ENCODE assay signal across 19 cellular contexts in the genomic region with DNA sequence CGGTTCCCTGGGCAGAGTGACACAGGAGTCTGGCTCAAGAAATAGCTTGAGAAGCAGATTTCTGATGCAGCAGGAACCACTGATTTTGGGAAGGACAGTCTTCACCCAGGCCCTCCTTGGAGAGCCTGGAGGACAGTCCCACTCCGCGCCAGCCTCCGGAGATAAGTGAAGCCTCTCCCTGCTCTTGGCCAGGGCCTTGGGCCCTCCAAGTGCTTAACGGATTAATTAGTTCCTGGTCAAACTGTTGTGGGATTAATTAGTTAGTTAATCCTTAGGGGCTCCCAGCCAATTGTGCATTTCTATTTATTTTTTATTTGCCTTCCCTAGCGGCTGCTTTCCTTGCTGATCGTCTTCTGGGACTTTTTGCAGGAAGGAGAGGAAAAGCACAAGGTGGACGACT. TPM values are rescaled to one million over a fixed set of nuclear protein-coding genes. Genes with fewer than 3 reads are reported as not detected.
DNase-seq lines count a peak whose midpoint lies in the region; ATAC-seq and TF ChIP-seq lines count a peak whose summit lies in the region.
"Had no signal": no experiment of that assay in that cellular context is flagged by ENCODE, and none has a peak within 500 bp of the region (broad histone marks: within the 10 kb centered on the region; RNA-seq: fewer than 3 reads in every experiment).

No MANE protein-coding gene starts in this region.

- no peak overlapping the region for H2BK15ac ChIP-seq in neuronal stem cell (ENCODE audit: low read length)

- H3K23ac ChIP-seq in neuronal stem cell (ENCODE audit: low read depth, low read length, poor library complexity): no peak overlapping the region

- H3K9me3 ChIP-seq in WERI-Rb-1 (ENCODE audit: severe bottlenecking) (no peaks in the 10 kb centered on the region), neuronal stem cell (replicated peaks in 1 of 2; ENCODE audit: control insufficient read depth in 2 of 2, insufficient read depth in 1 of 2, low read depth in 1 of 2, low read length in 2 of 2) (no peaks in the 10 kb centered on the region), T-helper 17 cell (ENCODE audit: control insufficient read depth, low read length, poor library complexity, severe bottlenecking) (no peaks in the 10 kb centered on the region)
- no peaks in the 10 kb centered on the region for H3K9me3 ChIP-seq in effector memory CD4-positive, alpha-beta T cell (ENCODE audit: control insufficient read depth, low read length)
- H3K9me3 ChIP-seq: HAP-1 had no signal

- no peak overlapping the region for H3K4me3 Mint-ChIP-seq in T-helper 17 cell
- H3K4me3 Mint-ChIP-seq: CD4-positive, alpha-beta memory T cell; HFFc6 had no signal

- no peak overlapping the region for H3K4ac ChIP-seq in neuronal stem cell (ENCODE audit: low read length)

- no peaks in the 10 kb centered on the region for H3K79me1 ChIP-seq in neuronal stem cell (ENCODE audit: low read depth, low read length)

- no peak overlapping the region for H2AK5ac ChIP-seq in neuronal stem cell (ENCODE audit: low read depth, low read length)

- H3K4me2 ChIP-seq in neuronal stem cell (ENCODE audit: insufficient read depth, low read length, poor library complexity, severe bottlenecking): no peak overlapping the region

- H3K27me3 Mint-ChIP-seq in T-helper 17 cell: peaks cover 51% of the 10 kb centered on the region

- no peak overlapping the region for H2BK12ac ChIP-seq in neuronal stem cell (ENCODE audit: low read length)

- no peak overlapping the region for H2BK120ac ChIP-seq in neuronal stem cell (ENCODE audit: low read depth, low read length)

- H3K4me1 ChIP-seq in neuronal stem cell (ENCODE audit: control insufficient read depth in 2 of 2, insufficient read depth in 1 of 2, low read depth in 1 of 2, low read length in 2 of 2): peaks cover 0 to 12% of the 10 kb centered on the region in 2 donors
- no peaks in the 10 kb centered on the region for H3K4me1 ChIP-seq in effector memory CD4-positive, alpha-beta T cell (ENCODE audit: control insufficient read depth, insufficient read depth, low read length, poor library complexity, severe bottlenecking)
- H3K4me1 ChIP-seq: HAP-1 had no signal

- ATAC-seq in T-helper 17 cell: no peak

- H3K36me3 Mint-ChIP-seq in T-helper 17 cell (ENCODE audit: low read depth): no peaks in the 10 kb centered on the region
- H3K36me3 Mint-ChIP-seq: CD4-positive, alpha-beta memory T cell had no signal

- no peak overlapping the region for H2AFZ ChIP-seq in neuronal stem cell (ENCODE audit: low read length)

- peak overlapping the region; percentile 74 for H3K27ac ChIP-seq in WERI-Rb-1
- H3K27ac ChIP-seq in neuronal stem cell (replicated peaks; ENCODE audit: low read length): no peak overlapping the region
- H3K27ac ChIP-seq in effector memory CD4-positive, alpha-beta T cell (ENCODE audit: insufficient read depth, low read length, poor library complexity, severe bottlenecking): no peak overlapping the region

- no peak overlapping the region for H2BK5ac ChIP-seq in neuronal stem cell (ENCODE audit: low read length)

- H3K4me3 ChIP-seq in WERI-Rb-1 (ENCODE audit: low read depth, low read length) (peak overlapping the region; percentile 51), neuronal stem cell (ENCODE audit: low read length in 2 of 2) (no peak overlapping the region)
- no peak overlapping the region for H3K4me3 ChIP-seq in effector memory CD4-positive, alpha-beta T cell (ENCODE audit: insufficient read depth, low read depth, low read length, poor library complexity, severe bottlenecking)
- H3K4me3 ChIP-seq: HAP-1 had no signal

- DNase-seq in NCI-H524 treated with DMSO at 0.1 percent for 48 hours (lab: John Stamatoyannopoulos, UW): peak; percentile 40
- DNase-seq in WERI-Rb-1: peak; percentile 81
- DNase-seq in neuronal stem cell (ENCODE audit: low spot score): no peak
- DNase-seq in T-helper 17 cell: no peak
- DNase-seq in T1000 (lab: John Stamatoyannopoulos, UW): no peak
- DNase-seq in effector memory CD4-positive, alpha-beta T cell: no peak
- DNase-seq in RPMI8226: no peak
- DNase-seq: C1 segment of cervical spinal cord; Calu3; CD4-positive, alpha-beta memory T cell; COR-L47; DMS153; DND-41; GOT3; HFFc6 had no signal

- WGBS in neuronal stem cell (ENCODE audit: extremely low coverage in 2 of 2, insufficient read length in 2 of 2, insufficient replicate concordance in 1 of 2), 2 donors: no CpG with 5 or more reads among the region's 8 CpGs

- no peak for TF ChIP-seq CTCF in WERI-Rb-1 (IDR thresholded peaks at IDR 0.05; ENCODE audit: low read depth, low read length)

- H3K36me3 ChIP-seq in WERI-Rb-1: no peaks in the 10 kb centered on the region
- H3K36me3 ChIP-seq in neuronal stem cell (replicated peaks in 1 of 2; ENCODE audit: control insufficient read depth in 2 of 2, insufficient read depth in 2 of 2, low read length in 2 of 2): peaks cover 0 to 1% of the 10 kb centered on the region in 2 donors
- H3K36me3 ChIP-seq in effector memory CD4-positive, alpha-beta T cell (ENCODE audit: control insufficient read depth, insufficient read depth, low read length): no peaks in the 10 kb centered on the region
- H3K36me3 ChIP-seq: HAP-1 had no signal

- peak overlapping the region; percentile 29 for H3K18ac ChIP-seq in neuronal stem cell (ENCODE audit: low read length)

- H3K27ac Mint-ChIP-seq in T-helper 17 cell: no peak overlapping the region
- H3K27ac Mint-ChIP-seq: CD4-positive, alpha-beta memory T cell; HFFc6 had no signal

- no peak overlapping the region for H3K14ac ChIP-seq in neuronal stem cell (ENCODE audit: low read length)

- no peaks in the 10 kb centered on the region for H3K4me1 Mint-ChIP-seq in T-helper 17 cell
- H3K4me1 Mint-ChIP-seq: CD4-positive, alpha-beta memory T cell had no signal

- no peak overlapping the region for H3K9ac ChIP-seq in neuronal stem cell (ENCODE audit: low read depth, low read length, poor library complexity)

- H3K27me3 ChIP-seq in WERI-Rb-1 (ENCODE audit: insufficient read depth, low read depth, severe bottlenecking) (no peaks in the 10 kb centered on the region), neuronal stem cell (ENCODE audit: control insufficient read depth in 3 of 3, insufficient read depth in 3 of 3, low read depth in 1 of 3, low read length in 3 of 3) (peaks cover 0 to 59% (median 0%) of the 10 kb centered on the region in 3 experiments)
- no peaks in the 10 kb centered on the region for H3K27me3 ChIP-seq in effector memory CD4-positive, alpha-beta T cell (replicated peaks; ENCODE audit: control insufficient read depth, insufficient read depth, low read length, poor library complexity, severe bottlenecking)

- H4K8ac ChIP-seq in neuronal stem cell (ENCODE audit: low read depth, low read length): no peak overlapping the region

- H4K91ac ChIP-seq in neuronal stem cell (ENCODE audit: low read depth, low read length, poor library complexity): no peak overlapping the region

RNA-seq across cellular contexts. Expression of a gene that starts 19.6 kb away (rescaled TPM):
- 0.60 TPM for polyA plus RNA-seq in neuronal stem cell (2013, experiment 1 of 2)
- polyA plus RNA-seq in neuronal stem cell (2013, experiment 2 of 2): 0.43 TPM
- not detected for total RNA-seq in T-helper 17 cell
- total RNA-seq: A172; A673; Calu3; CD4-positive, alpha-beta memory T cell; HFFc6 had no signal
- polyA plus RNA-seq: BJ; CD4-positive, alpha-beta memory T cell had no signal

RNA-seq across cellular contexts. Expression of a gene that starts 25.6 kb away (rescaled TPM):
- polyA plus RNA-seq in neuronal stem cell (2013, experiment 1 of 2): 96.1 TPM
- polyA plus RNA-seq in neuronal stem cell (2013, experiment 2 of 2): 91.2 TPM
- not detected for total RNA-seq in T-helper 17 cell
- total RNA-seq: A172; Calu3; CD4-positive, alpha-beta memory T cell; HFFc6 had no signal
- polyA plus RNA-seq: BJ; CD4-positive, alpha-beta memory T cell had no signal

Comparison
In these comparisons a context has a peak if more than half of its experiments do, and no peak if none do; other contexts are left out.
1. DNase-seq: peak in NCI-H524 treated with DMSO at 0.1 percent for 48 hours (single experiment) and WERI-Rb-1 (single experiment); none in neuronal stem cell (single experiment), T-helper 17 cell (0 of 3), T1000 (single experiment), effector memory CD4-positive, alpha-beta T cell (0 of 3) and RPMI8226 (single experiment).